15 cellular contexts compared by ENCODE assay signal in the genomic region with DNA sequence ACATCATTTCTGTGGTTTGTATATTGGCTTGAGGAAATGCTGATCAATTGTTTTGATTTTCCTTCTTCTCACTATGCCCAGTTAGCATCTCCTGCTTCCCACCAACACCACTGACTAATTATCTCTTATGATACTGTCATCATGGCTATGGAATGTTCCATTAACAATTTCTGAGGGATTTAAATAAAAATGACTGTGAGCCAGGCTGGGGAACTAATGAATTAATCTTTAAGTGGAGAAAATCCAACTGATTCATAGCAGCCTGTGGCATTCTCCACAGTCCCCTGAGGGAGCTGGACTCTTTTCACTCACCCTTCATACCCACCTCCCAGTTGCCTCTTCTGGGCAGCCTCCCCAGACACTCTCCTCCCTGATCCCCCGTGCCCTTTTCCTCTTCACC.
"Had no signal": no experiment of that assay in that cellular context is flagged by ENCODE, and none has a peak within 500 bp of the region (broad histone marks: within the 10 kb centered on the region; RNA-seq: fewer than 3 reads in every experiment).

No MANE protein-coding gene starts in this region.

- H3K4me1 ChIP-seq: right lobe of liver had no signal

- H3K36me3 ChIP-seq: right lobe of liver had no signal

- ATAC-seq: activated CD8-positive, alpha-beta memory T cell treated with anti-CD3 and anti-CD28 coated beads, Interleukin-2, amount 10 ng/mL, durations not matched to agents 7 days and 5 days; mucosa of descending colon; natural killer cell; right lobe of liver had no signal

- H3K4me3 ChIP-seq: coronary artery, mucosa of descending colon, right lobe of liver had no signal

- H3K27me3 ChIP-seq: right lobe of liver had no signal

- H3K27ac ChIP-seq: coronary artery, right lobe of liver had no signal

- DNase-seq: activated CD4-positive, alpha-beta T cell treated with anti-CD3 and anti-CD28 coated beads, Interleukin-2, amount 50 U/mL, for 48 hours; activated CD4-positive, CD25-positive, alpha-beta regulatory T cell treated with anti-CD3 and anti-CD28 coated beads, Interleukin-2, amount 50 U/mL, for 72 hours; activated CD8-positive, alpha-beta memory T cell treated with anti-CD3 and anti-CD28 coated beads, Interleukin-2, amount 10 ng/mL, durations not matched to agents 7 days and 5 days; activated gamma-delta T cell; activated T-cell treated with anti-CD3 and anti-CD28 coated beads, Interleukin-2, amount 50 U/mL, for 48 hours; aorta; effector CD4-positive, alpha-beta T cell; glutamatergic neuron; immature natural killer cell; mucosa of descending colon; natural killer cell; right lobe of liver; stimulated activated CD4-positive, alpha-beta T cell treated with anti-CD3 and anti-CD28 coated beads, Interleukin-12 subunit alpha, Interleukin-12 subunit beta, amount 100 ng/mL, for 4 hours; stimulated activated naive CD4-positive, alpha-beta T cell had no signal

- H3K9me3 ChIP-seq: mucosa of descending colon, right lobe of liver had no signal
